38 cellular contexts compared by ENCODE assay signal in genomic region chr9:132424857-132425702, GRCh38. TPM values are rescaled to one million over a fixed set of nuclear protein-coding genes. Genes with fewer than 3 reads are reported as not detected.
A peak's percentile ranks its signal among the peaks of the same experiment; 100 is the strongest.
DNase-seq lines count a peak whose midpoint lies in the region; ATAC-seq, FAIRE-seq and TF ChIP-seq lines count a peak whose summit lies in the region.
"Had no signal": no experiment of that assay in that cellular context is flagged by ENCODE, and none has a peak within 500 bp of the region (broad histone marks: within the 10 kb centered on the region; RNA-seq: fewer than 3 reads in every experiment).

No MANE protein-coding gene starts in this region.

- H2AFZ ChIP-seq in HepG2 (ENCODE audit: low read length) = no peak overlapping the region
- H2AFZ ChIP-seq: GM23248 had no signal

- H4K20me1 ChIP-seq in HepG2 (ENCODE audit: insufficient read depth, low read length) = no peaks in the 10 kb centered on the region

- no peaks in the 10 kb centered on the region for H3K79me2 ChIP-seq in HepG2 (ENCODE audit: insufficient read depth, low read length)

- CTCF ChIA-PET in HepG2 (lab: Yijun Ruan, JAX; ENCODE audit: low intra/inter-chr PET ratio, low total read pairs) = no interaction called here

- peak overlapping the region in 3 of 5 experiments; percentile 18 to 56 (median 26) for H3K4me3 Mint-ChIP-seq in brain
- H3K4me3 Mint-ChIP-seq: activated CD8-positive, alpha-beta memory T cell treated with anti-CD3 and anti-CD28 coated beads, Interleukin-2, amount 10 ng/mL, durations not matched to agents 7 days and 5 days; activated T-cell treated with anti-CD3 and anti-CD28 coated beads, Interleukin-2, amount 50 U/mL, for 4 hours; dendritic cell treated with granulocyte-macrophage colony-stimulating factor and Interleukin-4, amounts not matched to agents 40 ng/mL and 50 ng/mL, for 4 days had no signal

- TF ChIP-seq CTCF in HepG2 (CRISPR knock-in tag; IDR thresholded peaks at IDR 0.05) (no peak), right lobe of liver (IDR thresholded peaks at IDR 0.05) (no peak), brain (conservative IDR thresholded peaks at IDR 0.05) (no peak), D721Med (IDR thresholded peaks at IDR 0.05; ENCODE audit: insufficient read depth, missing control alignments) (no peak)

- H3K27me3 ChIP-seq in HepG2 (ENCODE audit: control insufficient read depth in 1 of 2, insufficient read depth in 2 of 2, low read length in 2 of 2) (peaks cover 11 to 67% of the 10 kb centered on the region in 2 experiments), right lobe of liver (no peaks in the 10 kb centered on the region)

- H3K36me3 ChIP-seq in HepG2 (replicated peaks in 1 of 2; ENCODE audit: control insufficient read depth in 1 of 2, insufficient read depth in 2 of 2, low read length in 2 of 2) (no peaks in the 10 kb centered on the region), right lobe of liver (no peaks in the 10 kb centered on the region)
- H3K36me3 ChIP-seq: left ventricle myocardium inferior, MG63, neutrophil, SJCRH30, spleen had no signal

- H3K9me3 ChIP-seq in HepG2 (ENCODE audit: low read length) = no peaks in the 10 kb centered on the region
- no peaks in the 10 kb centered on the region for H3K9me3 ChIP-seq in right lobe of liver
- H3K9me3 ChIP-seq: left ventricle myocardium inferior, MG63, neutrophil, SJCRH30, spleen had no signal

- POLR2A ChIA-PET in HepG2 (lab: Yijun Ruan, JAX) = no interaction called here

- peaks cover 0 to 6% (median 0%) of the 10 kb centered on the region in 5 experiments for H3K9me3 Mint-ChIP-seq in brain
- H3K9me3 Mint-ChIP-seq: activated T-cell treated with anti-CD3 and anti-CD28 coated beads, Interleukin-2, amount 50 U/mL, for 4 hours; dendritic cell treated with granulocyte-macrophage colony-stimulating factor and Interleukin-4, amounts not matched to agents 40 ng/mL and 50 ng/mL, for 4 days had no signal

- 4% methylated on average over 20 of the region's 22 CpGs for WGBS in HepG2 (ENCODE audit: low lambda C conversion rate)
- WGBS in right lobe of liver (ENCODE audit: insufficient coverage, low coverage, low lambda C conversion rate, missing lambda C conversion rate) = 32% methylated on average over 17 of the region's 22 CpGs

- H3K4me1 ChIP-seq in HepG2 (ENCODE audit: insufficient read depth, low read length) (peaks cover 1% of the 10 kb centered on the region), right lobe of liver (no peaks in the 10 kb centered on the region)
- H3K4me1 ChIP-seq: left ventricle myocardium inferior, SJCRH30, spleen had no signal

- TF ChIP-seq POLR2A in HepG2 (IDR thresholded peaks at IDR 0.05; ENCODE audit: insufficient read depth in 1 of 2, low read depth in 2 of 2, low read length in 2 of 2) (no peak), right lobe of liver (IDR thresholded peaks at IDR 0.05) (no peak)

- peaks cover 86% of the 10 kb centered on the region for H3K27me3 Mint-ChIP-seq in brain

- no peak overlapping the region for H3K9ac ChIP-seq in HepG2 (ENCODE audit: insufficient read depth, low read depth, low read length)
- H3K9ac ChIP-seq: GM23248, KMS-11 had no signal

- H3K27ac ChIP-seq in HepG2 (ENCODE audit: extremely low read length, insufficient read depth, low read length) (no peak overlapping the region), right lobe of liver (no peak overlapping the region)
- H3K27ac ChIP-seq: GM23248, KMS-11, left ventricle myocardium inferior, neutrophil, SJCRH30, spleen had no signal

- FAIRE-seq in HepG2 (lab: Jason Lieb, UNC) (no peak), D721Med (lab: Jason Lieb, UNC) (no peak)
- FAIRE-seq: A204.1, frontal cortex, HTR-8/SVneo, islet of Langerhans, RCC 7860 had no signal

- no peak overlapping the region for H3K4me2 ChIP-seq in HepG2 (ENCODE audit: low read depth, low read length)
- H3K4me2 ChIP-seq: KMS-11 had no signal

- ATAC-seq in HepG2 (no peak), right lobe of liver (no peak), HG02884 (IDR thresholded peaks at IDR 0.05; ENCODE audit: unreplicated experiment) (no peak)
- ATAC-seq: activated CD8-positive, alpha-beta memory T cell treated with anti-CD3 and anti-CD28 coated beads, Interleukin-2, amount 10 ng/mL, durations not matched to agents 7 days and 5 days; activated T-cell treated with anti-CD3 and anti-CD28 coated beads, Interleukin-2, amount 50 U/mL, for 4 hours; right cardiac atrium; stimulated activated naive CD8-positive, alpha-beta T cell treated with anti-CD3 and anti-CD28 coated beads, Interleukin-15, Interleukin-2, amounts not matched to agents 100 U/mL and 50 U/mL, for 24 hours had no signal

- in situ Hi-C loops in HepG2 (cut with HindIII; ENCODE audit: extremely low pct_ligation_motif_present, low pct_unique_long_range_greater_than_20kb) = no loop called here

- no peaks in the 10 kb centered on the region for H3K36me3 Mint-ChIP-seq in brain
- H3K36me3 Mint-ChIP-seq: activated CD8-positive, alpha-beta memory T cell treated with anti-CD3 and anti-CD28 coated beads, Interleukin-2, amount 10 ng/mL, durations not matched to agents 7 days and 5 days had no signal

- H3K4me1 Mint-ChIP-seq in brain = peaks cover 35% of the 10 kb centered on the region
- H3K4me1 Mint-ChIP-seq: activated CD8-positive, alpha-beta memory T cell treated with anti-CD3 and anti-CD28 coated beads, Interleukin-2, amount 10 ng/mL, durations not matched to agents 7 days and 5 days had no signal

- DNase-seq in HepG2 (ENCODE audit: low spot score) (no peak), right lobe of liver (no peak), iPS-NIHi11 (ENCODE audit: low spot score) (peak; percentile 42), D721Med (ENCODE audit: insufficient read length, low spot score) (no peak), RPMI8226 (no peak), DMS 273 treated with DMSO at 0.1 percent for 48 hours (lab: John Stamatoyannopoulos, UW) (no peak)
- DNase-seq: activated CD4-positive, alpha-beta T cell treated with anti-CD3 and anti-CD28 coated beads, Interleukin-2, amount 50 U/mL, for 4 hours; activated CD8-positive, alpha-beta memory T cell treated with anti-CD3 and anti-CD28 coated beads, Interleukin-2, amount 10 ng/mL, durations not matched to agents 7 days and 5 days; activated gamma-delta T cell treated with Interleukin-2 at 50 U/mL for 16 hours; activated T-cell treated with anti-CD3 and anti-CD28 coated beads, Interleukin-2, amount 50 U/mL, for 4 hours; Calu3; caudate nucleus; GM23248; left ventricle myocardium inferior; mesenchymal stem cell; MG63; NCI-H1105 treated with DMSO at 0.1 percent for 48 hours; NCI-H187 treated with DMSO at 0.1 percent for 48 hours; NCI-H524 treated with DMSO at 0.1 percent for 48 hours; posterior cingulate gyrus; right cardiac atrium; SJCRH30; spleen; stimulated activated CD4-positive, alpha-beta T cell treated with anti-CD3 and anti-CD28 coated beads, Interleukin-2, amount 100 ng/mL, for 24 hours; stimulated activated naive CD8-positive, alpha-beta T cell treated with anti-CD3 and anti-CD28 coated beads, Interleukin-15, Interleukin-2, amounts not matched to agents 100 U/mL and 50 U/mL, for 24 hours; T-helper 1 cell had no signal

- no peak overlapping the region for H3K4me3 ChIP-seq in HepG2 (replicated peaks in 1 of 3; ENCODE audit: insufficient read depth in 1 of 3, low read depth in 2 of 3, low read length in 3 of 3)
- no peak overlapping the region for H3K4me3 ChIP-seq in right lobe of liver
- H3K4me3 ChIP-seq: GM23248, left ventricle myocardium inferior, MG63, SJCRH30, spleen had no signal

- intact Hi-C loops in HepG2 (cut with micrococcal nuclease; ENCODE audit: unreplicated experiment) = no loop called here
- intact Hi-C loops in right lobe of liver (cut with DNase I) = no loop called here

- TF ChIP-seq EP300 in HepG2 (IDR thresholded peaks at IDR 0.05; ENCODE audit: low read depth in 2 of 2, low read length in 2 of 2) (no peak), HepG2 (CRISPR knock-in tag; IDR thresholded peaks at IDR 0.05; ENCODE audit: borderline replicate concordance) (no peak)

- peak overlapping the region in 2 of 5 experiments; percentile 55 to 66 for H3K27ac Mint-ChIP-seq in brain
- H3K27ac Mint-ChIP-seq: activated CD8-positive, alpha-beta memory T cell treated with anti-CD3 and anti-CD28 coated beads, Interleukin-2, amount 10 ng/mL, durations not matched to agents 7 days and 5 days; dendritic cell treated with granulocyte-macrophage colony-stimulating factor and Interleukin-4, amounts not matched to agents 40 ng/mL and 50 ng/mL, for 4 days had no signal

- TF ChIP-seq RAD21 in HepG2 (CRISPR knock-in tag; IDR thresholded peaks at IDR 0.05) = no peak

- no TSS peak for BruUV-seq in HepG2 (replicated peaks; lab: Mats Ljungman, UMichigan)

RNA-seq across cellular contexts. Expression of gene CFAP77, which starts 15.1 kb away (rescaled TPM):
- total RNA-seq in HepG2 (2016; rRNA removed; fragmentation: Illumina TruSeq; extraction: Trizol) (not detected in 2 replicates), right lobe of liver (not detected)
- total RNA-seq in HepG2 (2016; cell fraction: cytosol; rRNA removed; fragmentation: Illumina TruSeq; extraction: Trizol; ENCODE audit: low read depth) = not detected in 2 replicates
- total RNA-seq in HepG2 (2016; cell fraction: insoluble cytoplasmic fraction; rRNA removed; fragmentation: Illumina TruSeq; extraction: Trizol) = not detected in 2 replicates
- not detected in 2 replicates for total RNA-seq in HepG2 (2016; cell fraction: membrane; rRNA removed; fragmentation: Illumina TruSeq; extraction: Trizol)
- total RNA-seq in HepG2 (2016; cell fraction: nucleus; rRNA removed; fragmentation: Illumina TruSeq; extraction: Trizol) = not detected in 2 replicates
- polyA plus RNA-seq in HepG2 (2011; rRNA removed) (not detected in 2 replicates), brain (ENCODE audit: insufficient read depth, low read depth, low replicate concordance) (15.2 TPM)
- polyA plus RNA-seq in HepG2 (2011; cell fraction: cytosol; rRNA removed) = not detected in 2 replicates
- polyA plus RNA-seq in HepG2 (2011; cell fraction: nucleus; rRNA removed) = not detected in 2 replicates
- polyA plus RNA-seq in HepG2 (2012) = not detected in 2 replicates
- polyA plus RNA-seq in HepG2 (2016; cell fraction: cytosol; fragmentation: Illumina TruSeq; extraction: Trizol; ENCODE audit: low read depth) = not detected in 2 replicates
- polyA plus RNA-seq in HepG2 (2016; cell fraction: insoluble cytoplasmic fraction; fragmentation: Illumina TruSeq; extraction: Trizol; ENCODE audit: low read depth) = not detected in 2 replicates
- polyA plus RNA-seq in HepG2 (2016; cell fraction: membrane; fragmentation: Illumina TruSeq; extraction: Trizol; ENCODE audit: low read depth) = not detected in 2 replicates
- polyA plus RNA-seq in HepG2 (2016; cell fraction: nucleus; fragmentation: Illumina TruSeq; extraction: Trizol; ENCODE audit: insufficient read depth, low read depth) = not detected in 2 replicates
- polyA minus RNA-seq in HepG2 (2011; rRNA and poly(A)+ RNA removed; ENCODE audit: low replicate concordance) = not detected in 2 replicates
- polyA minus RNA-seq in HepG2 (2011; cell fraction: cytosol; rRNA and poly(A)+ RNA removed) = not detected in 2 replicates
- not detected in 2 replicates for polyA minus RNA-seq in HepG2 (2011; cell fraction: nucleus; rRNA and poly(A)+ RNA removed)
- total RNA-seq: activated CD8-positive, alpha-beta memory T cell treated with anti-CD3 and anti-CD28 coated beads, Interleukin-2, amount 10 ng/mL, durations not matched to agents 7 days and 5 days; activated T-cell treated with anti-CD3 and anti-CD28 coated beads, Interleukin-2, amount 50 U/mL, for 4 hours; Calu3; frontal cortex; GM23248; SJCRH30; spleen; temporal lobe; ureter had no signal
- polyA plus RNA-seq: GM23248 had no signal

RNA-seq across cellular contexts. Expression of gene TTF1, which starts 18.4 kb away (rescaled TPM):
- total RNA-seq in HepG2 (2016; rRNA removed; fragmentation: Illumina TruSeq; extraction: Trizol) = 9.8 and 11.8 TPM in 2 replicates
- total RNA-seq in HepG2 (2016; cell fraction: cytosol; rRNA removed; fragmentation: Illumina TruSeq; extraction: Trizol; ENCODE audit: low read depth) = 3.2 and 3.6 TPM in 2 replicates
- total RNA-seq in HepG2 (2016; cell fraction: insoluble cytoplasmic fraction; rRNA removed; fragmentation: Illumina TruSeq; extraction: Trizol) = 10.2 and 13.0 TPM in 2 replicates
- total RNA-seq in HepG2 (2016; cell fraction: membrane; rRNA removed; fragmentation: Illumina TruSeq; extraction: Trizol) = 5.9 and 7.1 TPM in 2 replicates
- total RNA-seq in HepG2 (2016; cell fraction: nucleus; rRNA removed; fragmentation: Illumina TruSeq; extraction: Trizol) = 11.7 and 13.6 TPM in 2 replicates
- polyA plus RNA-seq in HepG2 (2011; rRNA removed) = 3.4 and 3.6 TPM in 2 replicates
- 2.5 and 3.6 TPM in 2 replicates for polyA plus RNA-seq in HepG2 (2011; cell fraction: cytosol; rRNA removed)
- polyA plus RNA-seq in HepG2 (2011; cell fraction: nucleus; rRNA removed) = 0.79 and 1.8 TPM in 2 replicates
- 3.6 and 6.2 TPM in 2 replicates for polyA plus RNA-seq in HepG2 (2012)
- polyA plus RNA-seq in HepG2 (2016; cell fraction: cytosol; fragmentation: Illumina TruSeq; extraction: Trizol; ENCODE audit: low read depth) = 1.7 and 2.3 TPM in 2 replicates
- polyA plus RNA-seq in HepG2 (2016; cell fraction: insoluble cytoplasmic fraction; fragmentation: Illumina TruSeq; extraction: Trizol; ENCODE audit: low read depth) = 9.4 and 9.7 TPM in 2 replicates
- 2.9 and 3.8 TPM in 2 replicates for polyA plus RNA-seq in HepG2 (2016; cell fraction: membrane; fragmentation: Illumina TruSeq; extraction: Trizol; ENCODE audit: low read depth)
- polyA plus RNA-seq in HepG2 (2016; cell fraction: nucleus; fragmentation: Illumina TruSeq; extraction: Trizol; ENCODE audit: insufficient read depth, low read depth) = 15.1 and 15.8 TPM in 2 replicates
- polyA minus RNA-seq in HepG2 (2011; rRNA and poly(A)+ RNA removed; ENCODE audit: low replicate concordance) = 0.24 and 1.8 TPM in 2 replicates
- 1.3 and 2.3 TPM in 2 replicates for polyA minus RNA-seq in HepG2 (2011; cell fraction: cytosol; rRNA and poly(A)+ RNA removed)
- polyA minus RNA-seq in HepG2 (2011; cell fraction: nucleus; rRNA and poly(A)+ RNA removed) = 5.4 and 5.5 TPM in 2 replicates
- 1 to 10 TPM; 2.2 to 6.0 (median 3.4) TPM for total RNA-seq in right lobe of liver
- 22.4 TPM for polyA plus RNA-seq in brain (ENCODE audit: insufficient read depth, low read depth, low replicate concordance)
